8 cellular contexts compared by ENCODE assay signal in the genomic region with DNA sequence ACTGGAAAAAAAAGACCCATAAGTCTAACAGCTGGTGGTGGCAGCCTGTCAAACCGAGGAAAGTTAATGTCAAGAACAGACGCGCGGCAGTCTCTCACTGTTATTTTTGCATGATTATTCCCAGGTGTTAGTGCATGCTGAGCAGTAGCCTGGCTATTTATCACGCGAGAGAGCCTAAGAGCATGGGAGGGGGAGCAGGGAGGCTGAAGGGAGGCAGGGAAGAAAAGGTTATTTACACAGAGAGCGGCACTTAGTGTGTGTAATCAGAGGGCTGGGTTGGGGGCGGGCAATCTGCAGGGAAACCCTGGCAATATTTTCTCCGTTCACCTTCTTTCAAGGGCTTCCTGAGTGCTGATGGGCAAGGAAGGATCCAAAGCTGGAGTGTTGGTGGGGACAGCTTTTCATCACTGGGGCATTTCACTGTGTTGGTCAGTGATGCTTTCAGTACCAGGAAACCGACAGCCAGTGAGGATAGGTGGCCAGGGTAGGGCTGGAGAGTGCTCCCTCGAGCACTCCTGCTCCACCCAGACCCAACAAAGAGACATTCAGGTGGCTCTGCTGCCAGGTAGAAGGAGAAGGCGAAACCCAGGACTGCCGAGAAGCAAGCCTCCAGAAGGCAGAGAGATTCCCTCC. TPM values are rescaled to one million over a fixed set of nuclear protein-coding genes. Genes with fewer than 3 reads are reported as not detected.
DNase-seq lines count a peak whose midpoint lies in the region; ATAC-seq and TF ChIP-seq lines count a peak whose summit lies in the region.

No MANE protein-coding gene starts in this region.

- 30 to 31% methylated on average over 3 to 13 of the region's 13 CpGs for WGBS in transverse colon (ENCODE audit: low coverage in 1 of 2), 2 donors
- 18 to 22% methylated on average over 13 of the region's 13 CpGs for WGBS in aorta, 2 donors

- H3K27me3 ChIP-seq in iPS-15b (ENCODE audit: control insufficient read depth, insufficient read depth, low read length) (no peaks in the 10 kb centered on the region), transverse colon (no peaks in the 10 kb centered on the region), aorta (ENCODE audit: control insufficient read depth in 1 of 2, insufficient read depth in 2 of 2, low read length in 1 of 2) (no peaks in the 10 kb centered on the region)

- no peak for TF ChIP-seq EP300 in transverse colon (IDR thresholded peaks at IDR 0.05; ENCODE audit: low read depth)

- peak overlapping the region; percentile 40 to 62 (median 48) for H3K27ac ChIP-seq in transverse colon
- no peak overlapping the region for H3K27ac ChIP-seq in aorta (ENCODE audit: low read depth in 1 of 2, low read length in 2 of 2)

- H3K4me3 ChIP-seq in iPS-15b (ENCODE audit: low read depth, low read length) (peak overlapping the region; percentile 9), transverse colon (no peak overlapping the region), aorta (ENCODE audit: low read length in 2 of 2) (no peak overlapping the region)

- in situ Hi-C loops in transverse colon (cut with MboI; ENCODE audit: low pct_ligation_motif_present in 1 of 4, low pct_unique_long_range_greater_than_20kb in 1 of 4, low sequenced_read_pairs in 3 of 4) = no loop called here

- intact Hi-C loops in transverse colon (cut with DNase I; ENCODE audit: low total_unique reads) (no loop called here), aorta (cut with DNase I) (no loop called here)

- TF ChIP-seq POLR2A in transverse colon (IDR thresholded peaks at IDR 0.05) = no peak

- no peak overlapping the region for H3K9ac ChIP-seq in iPS-15b (ENCODE audit: low read depth, low read length)

- H3K4me1 ChIP-seq in iPS-15b (ENCODE audit: control insufficient read depth, insufficient read depth, low read length) (peaks cover 36% of the 10 kb centered on the region), transverse colon (peaks cover 18 to 58% (median 40%) of the 10 kb centered on the region in 4 donors), aorta (ENCODE audit: control insufficient read depth in 1 of 2, insufficient read depth in 2 of 2, low read length in 2 of 2) (peaks cover 2 to 7% of the 10 kb centered on the region in 2 donors)

- ATAC-seq in aorta (ENCODE audit: low FRiP score) = no peak
- ATAC-seq in HG03175 (IDR thresholded peaks at IDR 0.05; ENCODE audit: unreplicated experiment) = no peak
- no peak for ATAC-seq in HG02884 (IDR thresholded peaks at IDR 0.05; ENCODE audit: unreplicated experiment)

- no peak for TF ChIP-seq CTCF in transverse colon (IDR thresholded peaks at IDR 0.05)

- H3K36me3 ChIP-seq in iPS-15b (ENCODE audit: control insufficient read depth, insufficient read depth, low read length) (no peaks in the 10 kb centered on the region), transverse colon (no peaks in the 10 kb centered on the region), aorta (ENCODE audit: control insufficient read depth in 1 of 2, insufficient read depth in 2 of 2, low read length in 1 of 2) (no peaks in the 10 kb centered on the region)

- H3K9me3 ChIP-seq in iPS-15b (ENCODE audit: control insufficient read depth, insufficient read depth, low read length) (no peaks in the 10 kb centered on the region), transverse colon (no peaks in the 10 kb centered on the region), aorta (ENCODE audit: control insufficient read depth, low read length) (no peaks in the 10 kb centered on the region)

- DNase-seq in LHCN-M2 (ENCODE audit: low read depth) (peak; percentile 27), SHP77 treated with DMSO at 0.1 percent for 48 hours (lab: John Stamatoyannopoulos, UW) (peak; percentile 86), transverse colon (peak; percentile 31), aorta (no peak)
- DNase-seq in activated naive CD4-positive, alpha-beta T cell (lab: John Stamatoyannopoulos, UW) = no peak

RNA-seq across cellular contexts. Expression of gene ZNF608, which starts 39.6 kb away (rescaled TPM):
- total RNA-seq in LHCN-M2 (2014; rRNA removed) (9.0 and 19.4 TPM in 2 replicates), transverse colon (10 to 100 TPM; 30.6 to 83.2 (median 41.2) TPM), aorta (10 to 100 TPM in 1 of 2 donors, 1 to 10 TPM in 1; 8.5 to 13.2 TPM)
- polyA plus RNA-seq in LHCN-M2 (2012) = 3.0 TPM
- 1 to 10 TPM; 4.3 to 7.4 TPM for polyA plus RNA-seq in aorta

Comparison
In these comparisons a context has a peak if more than half of its experiments do, and no peak if none do; other contexts are left out.
1. DNase-seq: peak in LHCN-M2 (single experiment), SHP77 treated with DMSO at 0.1 percent for 48 hours (single experiment) and transverse colon (single experiment); none in aorta (0 of 2) and activated naive CD4-positive, alpha-beta T cell (0 of 4).
2. H3K27ac ChIP-seq: peak in transverse colon (4 of 4); none in aorta (0 of 2).